21 cellular contexts compared by ENCODE assay signal in genomic region chrX:30181353-30181752, GRCh38. TPM values are rescaled to one million over a fixed set of nuclear protein-coding genes. Genes with fewer than 3 reads are reported as not detected.
DNase-seq lines count a peak whose midpoint lies in the region; ATAC-seq, FAIRE-seq and TF ChIP-seq lines count a peak whose summit lies in the region.
"Had no signal": no experiment of that assay in that cellular context is flagged by ENCODE, and none has a peak within 500 bp of the region (broad histone marks: within the 10 kb centered on the region; RNA-seq: fewer than 3 reads in every experiment).

No MANE protein-coding gene starts in this region.

- TF ChIP-seq POLR2A in H1 (IDR thresholded peaks at IDR 0.05; ENCODE audit: control extremely low read depth in 1 of 2, low read depth in 2 of 2, low read length in 2 of 2): no peak

- no peak overlapping the region for H2BK120ac ChIP-seq in H1 (replicated peaks; ENCODE audit: low read depth, low read length)

- no peak overlapping the region for H3K23ac ChIP-seq in H1 (ENCODE audit: insufficient read length)

- H3K9me3 Mint-ChIP-seq in natural killer cell treated with Interleukin-12 subunit alpha and Interleukin-12 subunit beta and Interleukin-15 and Interleukin-18, amount 100 ng/mL, for 72 hours: peaks cover 7% of the 10 kb centered on the region

- no peaks in the 10 kb centered on the region for H3K79me1 ChIP-seq in H1 (ENCODE audit: low read depth, low read length)

- no peaks in the 10 kb centered on the region for H4K20me1 ChIP-seq in H1 (replicated peaks in 1 of 2; ENCODE audit: control insufficient read depth in 1 of 2, insufficient read depth in 2 of 2, low read length in 2 of 2)

- H3K4me2 ChIP-seq in H1 (ENCODE audit: insufficient read depth in 1 of 2, low read depth in 2 of 2, low read length in 2 of 2): no peak overlapping the region

- H4K8ac ChIP-seq in H1 (ENCODE audit: extremely low read depth, insufficient read depth, low read length): no peak overlapping the region

- TF ChIP-seq CTCF in GM20000 (IDR thresholded peaks at IDR 0.05; ENCODE audit: extremely low read depth, missing control alignments) (no peak), H1 (IDR thresholded peaks at IDR 0.05; ENCODE audit: control extremely low read depth in 1 of 3, insufficient read depth in 1 of 3, low read depth in 1 of 3, low read length in 3 of 3) (no peak)

- CTCF ChIA-PET in H1 (lab: Charles Lee; ENCODE audit: partially characterized antibody): interaction anchor here (1.2 kb wide), 1 partner anchor 16 kb away, joined by 4 read pairs; no protein-coding TSS in a partner anchor

- no peak overlapping the region for H2BK12ac ChIP-seq in H1 (ENCODE audit: low read depth, low read length)

- H3K9me3 ChIP-seq in H1 (ENCODE audit: insufficient read depth in 2 of 2, low read depth in 1 of 2, low read length in 1 of 2): no peaks in the 10 kb centered on the region

- H3K27me3 ChIP-seq in H1 (replicated peaks in 1 of 4; ENCODE audit: control insufficient read depth in 3 of 4, extremely low read depth in 1 of 4, insufficient read depth in 3 of 4, low read length in 3 of 4): no peaks in the 10 kb centered on the region

- no peaks in the 10 kb centered on the region for H3K4me1 ChIP-seq in H1 (replicated peaks in 1 of 4; ENCODE audit: control insufficient read depth in 3 of 4, insufficient read depth in 4 of 4, low read length in 3 of 4)

- H3K4me1 Mint-ChIP-seq in natural killer cell treated with Interleukin-12 subunit alpha and Interleukin-12 subunit beta and Interleukin-15 and Interleukin-18, amount 100 ng/mL, for 72 hours (ENCODE audit: low read depth in 2 of 2): no peaks in the 10 kb centered on the region
- H3K4me1 Mint-ChIP-seq: CD4-positive, CD25-positive, alpha-beta regulatory T cell; IgD-negative memory B cell had no signal

- WGBS in H1 (ENCODE audit: extremely low coverage in 1 of 2, insufficient coverage in 1 of 2, insufficient read length in 1 of 2, insufficient replicate concordance in 2 of 2, low coverage in 1 of 2, low lambda C conversion rate in 2 of 2, missing lambda C conversion rate in 1 of 2), 2 experiments: 50% methylated on average over 1 of the region's 1 CpG; no CpG with 5 or more reads in 1 of the 2 experiments

- peaks cover 0 to 7% of the 10 kb centered on the region in 2 donors for H3K27me3 Mint-ChIP-seq in natural killer cell treated with Interleukin-12 subunit alpha and Interleukin-12 subunit beta and Interleukin-15 and Interleukin-18, amount 100 ng/mL, for 72 hours
- H3K27me3 Mint-ChIP-seq: CD4-positive, CD25-positive, alpha-beta regulatory T cell had no signal

- no peak overlapping the region for H2BK15ac ChIP-seq in H1 (ENCODE audit: low read length)

- no peak overlapping the region for H3K4me3 Mint-ChIP-seq in natural killer cell treated with Interleukin-12 subunit alpha and Interleukin-12 subunit beta and Interleukin-15 and Interleukin-18, amount 100 ng/mL, for 72 hours
- H3K4me3 Mint-ChIP-seq: CD4-positive, CD25-positive, alpha-beta regulatory T cell; IgD-negative memory B cell had no signal

- H4K91ac ChIP-seq in H1 (replicated peaks; ENCODE audit: insufficient read length, low read length): no peak overlapping the region

- H3K56ac ChIP-seq in H1 (replicated peaks; ENCODE audit: insufficient read length, low read depth, low read length): no peak overlapping the region

- no peak overlapping the region for H3K27ac Mint-ChIP-seq in natural killer cell treated with Interleukin-12 subunit alpha and Interleukin-12 subunit beta and Interleukin-15 and Interleukin-18, amount 100 ng/mL, for 72 hours
- H3K27ac Mint-ChIP-seq: IgD-negative memory B cell had no signal

- no peak overlapping the region for H3K18ac ChIP-seq in H1 (ENCODE audit: extremely low read depth, low read length)

- H3K23me2 ChIP-seq in H1 (ENCODE audit: low read depth, low read length): no peaks in the 10 kb centered on the region

- H3K79me2 ChIP-seq in H1 (ENCODE audit: control insufficient read depth in 1 of 2, insufficient read depth in 2 of 2, low read length in 2 of 2): no peaks in the 10 kb centered on the region

- no peak overlapping the region for H2AFZ ChIP-seq in H1 (ENCODE audit: low read length)

- DNase-seq in GM20000 (ENCODE audit: low spot score): peak; percentile 2
- no peak for DNase-seq in H1 (ENCODE audit: low read depth in 1 of 2, low spot score in 2 of 2)
- DNase-seq in NCI-H2107 (lab: John Stamatoyannopoulos, UW): no peak
- DNase-seq in NCI-H146 (lab: John Stamatoyannopoulos, UW): no peak
- no peak for DNase-seq in cortex of kidney (lab: John Stamatoyannopoulos, UW)
- DNase-seq in natural killer cell treated with Interleukin-12 subunit alpha and Interleukin-12 subunit beta and Interleukin-15 and Interleukin-18, amount 100 ng/mL, for 72 hours (ENCODE audit: low spot score): no peak
- DNase-seq: ACHN; Calu3; CD4-positive, CD25-positive, alpha-beta regulatory T cell; DMS79; NCI-H1417; NCI-H2029; NCI-H524; T-helper 2 cell had no signal

- POLR2A ChIA-PET in H1 (lab: Charles Lee; ENCODE audit: partially characterized antibody): no interaction called here

- no peak overlapping the region for H4K5ac ChIP-seq in H1 (ENCODE audit: insufficient read length, low read depth, low read length)

- FAIRE-seq in H1 (lab: Jason Lieb, UNC): peak; percentile 32
- FAIRE-seq: G401.6 had no signal

- H3K36me3 Mint-ChIP-seq in natural killer cell treated with Interleukin-12 subunit alpha and Interleukin-12 subunit beta and Interleukin-15 and Interleukin-18, amount 100 ng/mL, for 72 hours: no peaks in the 10 kb centered on the region
- H3K36me3 Mint-ChIP-seq: CD4-positive, CD25-positive, alpha-beta regulatory T cell; IgD-negative memory B cell had no signal

- no peak overlapping the region for H3K9ac ChIP-seq in H1 (replicated peaks in 1 of 4; ENCODE audit: extremely low read depth in 1 of 4, low read depth in 3 of 4, low read length in 3 of 4)

- H3K36me3 ChIP-seq in H1 (ENCODE audit: control insufficient read depth in 2 of 4, insufficient read depth in 4 of 4, low read length in 3 of 4): no peaks in the 10 kb centered on the region

- no peak for TF ChIP-seq RAD21 in H1 (IDR thresholded peaks at IDR 0.05 in 1 of 2, conservative IDR thresholded peaks at IDR 0.05 in 1 of 2; ENCODE audit: low read depth in 2 of 2, low read length in 2 of 2)

- ATAC-seq in GM18498 (IDR thresholded peaks at IDR 0.05; ENCODE audit: unreplicated experiment) (peak; percentile 79), HG03025 (IDR thresholded peaks at IDR 0.05; ENCODE audit: low FRiP score, unreplicated experiment) (peak; percentile 87)
- no peak for ATAC-seq in natural killer cell treated with Interleukin-12 subunit alpha and Interleukin-12 subunit beta and Interleukin-15 and Interleukin-18, amount 100 ng/mL, for 72 hours

- no peak overlapping the region for H3K4ac ChIP-seq in H1 (replicated peaks; ENCODE audit: insufficient read length, low read depth, low read length)

- H2BK5ac ChIP-seq in H1 (ENCODE audit: low read depth, low read length): no peak overlapping the region

- no peak overlapping the region for H3K27ac ChIP-seq in H1 (ENCODE audit: low read depth, low read length)

- H3K4me3 ChIP-seq in H1 (ENCODE audit: extremely low read depth in 1 of 4, insufficient read depth in 2 of 4, low read depth in 3 of 4, low read length in 4 of 4): no peak overlapping the region

- H2AK5ac ChIP-seq in H1 (ENCODE audit: low read depth, low read length): no peak overlapping the region

- TF ChIP-seq EP300 in H1 (IDR thresholded peaks at IDR 0.05; ENCODE audit: borderline replicate concordance in 1 of 2, low read depth in 2 of 2, low read length in 2 of 2): no peak

- H2BK20ac ChIP-seq in H1 (ENCODE audit: low read length): no peak overlapping the region

- H3K14ac ChIP-seq in H1 (ENCODE audit: insufficient read length): no peak overlapping the region

TF ChIP-seq in H1, 55 proteins besides CTCF, POLR2A, EP300 and RAD21 (continues in another document):
- no peak for TF ChIP-seq CEBPB (IDR thresholded peaks at IDR 0.05; ENCODE audit: low read depth, low read length)
- no peak for TF ChIP-seq KDM5A (IDR thresholded peaks at IDR 0.05; ENCODE audit: low read length)
- no peak for TF ChIP-seq HDAC6 (IDR thresholded peaks at IDR 0.05; ENCODE audit: low read depth, low read length)
- no peak for TF ChIP-seq CHD1 (IDR thresholded peaks at IDR 0.05; ENCODE audit: low read depth, low read length)
- no peak for TF ChIP-seq USF2 (IDR thresholded peaks at IDR 0.05; ENCODE audit: low read length)
- TF ChIP-seq POLR2AphosphoS5 (IDR thresholded peaks at IDR 0.05; ENCODE audit: low read depth, low read length): no peak

RNA-seq across cellular contexts. Expression of gene MAGEB2, which starts 34.0 kb away (rescaled TPM):
- total RNA-seq in H1 (2021; fragmentation: NEBNext Ultra II Directional; extraction: Animal tissue kit (Norgen Biotek cat#: 25700)): not detected in 2 replicates
- not detected in 2 replicates for polyA plus RNA-seq in H1 (2011; rRNA removed)
- not detected for polyA plus RNA-seq in H1 (2011; cell fraction: cytosol; rRNA removed)
- polyA plus RNA-seq in H1 (2011; cell fraction: nucleus; rRNA removed): not detected
- not detected in 4 replicates for polyA plus RNA-seq in H1 (2012, experiment 1 of 2)
- polyA plus RNA-seq in H1 (2012, experiment 2 of 2): not detected
- 0.02 TPM for polyA plus RNA-seq in H1 (2013, experiment 1 of 2)
- polyA plus RNA-seq in H1 (2013, experiment 2 of 2): not detected
- not detected in 2 replicates for polyA minus RNA-seq in H1 (2011; rRNA and poly(A)+ RNA removed)
- not detected for polyA minus RNA-seq in H1 (2011; cell fraction: cytosol; rRNA and poly(A)+ RNA removed)
- polyA minus RNA-seq in H1 (2011; cell fraction: nucleus; rRNA and poly(A)+ RNA removed): not detected
- not detected for total RNA-seq in natural killer cell treated with Interleukin-12 subunit alpha and Interleukin-12 subunit beta and Interleukin-15 and Interleukin-18, amount 100 ng/mL, for 72 hours
- total RNA-seq: Calu3; CD4-positive, CD25-positive, alpha-beta regulatory T cell; HT-29; LHCN-M2 had no signal
- polyA plus RNA-seq: CD4-positive, CD25-positive, alpha-beta regulatory T cell; IgD-negative memory B cell had no signal

RNA-seq across cellular contexts. Expression of gene MAGEB3, which starts 49.1 kb away (rescaled TPM):
- total RNA-seq in H1 (2021; fragmentation: NEBNext Ultra II Directional; extraction: Animal tissue kit (Norgen Biotek cat#: 25700)): not detected in 2 replicates
- 0.03 TPM in 1 of 2 replicates, not detected in the other for polyA plus RNA-seq in H1 (2011; rRNA removed)
- not detected for polyA plus RNA-seq in H1 (2011; cell fraction: cytosol; rRNA removed)
- not detected for polyA plus RNA-seq in H1 (2011; cell fraction: nucleus; rRNA removed)
- not detected in 4 replicates for polyA plus RNA-seq in H1 (2012, experiment 1 of 2)
- not detected for polyA plus RNA-seq in H1 (2012, experiment 2 of 2)
- polyA plus RNA-seq in H1 (2013, experiment 1 of 2): not detected
- 0.04 TPM for polyA plus RNA-seq in H1 (2013, experiment 2 of 2)
- polyA minus RNA-seq in H1 (2011; rRNA and poly(A)+ RNA removed): 0.15 TPM in 1 of 2 replicates, not detected in the other
- polyA minus RNA-seq in H1 (2011; cell fraction: cytosol; rRNA and poly(A)+ RNA removed): not detected
- not detected for polyA minus RNA-seq in H1 (2011; cell fraction: nucleus; rRNA and poly(A)+ RNA removed)
- total RNA-seq in natural killer cell treated with Interleukin-12 subunit alpha and Interleukin-12 subunit beta and Interleukin-15 and Interleukin-18, amount 100 ng/mL, for 72 hours: not detected
- total RNA-seq: Calu3; CD4-positive, CD25-positive, alpha-beta regulatory T cell; HT-29; LHCN-M2; RPMI7951 had no signal
- polyA plus RNA-seq: CD4-positive, CD25-positive, alpha-beta regulatory T cell; IgD-negative memory B cell had no signal

Comparison
In these comparisons a context has a peak if more than half of its experiments do, and no peak if none do; other contexts are left out.
1. ATAC-seq: peak in GM18498 (single experiment) and HG03025 (single experiment); none in natural killer cell treated with Interleukin-12 subunit alpha and Interleukin-12 subunit beta and Interleukin-15 and Interleukin-18, amount 100 ng/mL, for 72 hours (0 of 2).